ENCODE assay signal across 14 cellular contexts in genomic region chr10:94066411-94066810, GRCh38.
DNase-seq lines count a peak whose midpoint lies in the region; ATAC-seq, FAIRE-seq and TF ChIP-seq lines count a peak whose summit lies in the region.
"Had no signal": no experiment of that assay in that cellular context is flagged by ENCODE, and none has a peak within 500 bp of the region (broad histone marks: within the 10 kb centered on the region; RNA-seq: fewer than 3 reads in every experiment).

No MANE protein-coding gene starts in this region.

- no peaks in the 10 kb centered on the region for H3K36me3 ChIP-seq in bronchial epithelial cell (ENCODE audit: control insufficient read depth, insufficient read depth, low read length)
- H3K36me3 ChIP-seq: esophagus squamous epithelium, upper lobe of left lung had no signal

- in situ Hi-C loops in Caki2 (cut with HindIII; ENCODE audit: low pct_unique_long_range_greater_than_20kb, low sequenced_read_pairs): no loop called here

- no peak for ATAC-seq in HG03280 (IDR thresholded peaks at IDR 0.05; ENCODE audit: unreplicated experiment)
- ATAC-seq in GM18858 (IDR thresholded peaks at IDR 0.05; ENCODE audit: unreplicated experiment): no peak

- H3K27me3 ChIP-seq in bronchial epithelial cell (ENCODE audit: control insufficient read depth, insufficient read depth, low read length): peaks cover 2% of the 10 kb centered on the region
- H3K27me3 ChIP-seq: upper lobe of left lung had no signal

- H3K4me3 ChIP-seq in bronchial epithelial cell (ENCODE audit: low read depth, low read length): no peak overlapping the region
- H3K4me3 ChIP-seq: esophagus squamous epithelium, upper lobe of left lung had no signal

- peak; percentile 22 for DNase-seq in Caki2 (ENCODE audit: low read depth)
- DNase-seq in Kasumi-1 (lab: John Stamatoyannopoulos, UW): peak; percentile 50 to 56
- DNase-seq in bronchial epithelial cell (ENCODE audit: low read depth): peak; percentile 31
- peak; percentile 12 for DNase-seq in kidney glomerular epithelial cell (lab: John Stamatoyannopoulos, UW)
- DNase-seq in stimulated activated naive CD4-positive, alpha-beta T cell treated with Interleukin-2 at 50 U/mL for 16 hours (lab: John Stamatoyannopoulos, UW): no peak
- DNase-seq in NCI-H1930 (lab: John Stamatoyannopoulos, UW): no peak
- DNase-seq: activated B cell treated with CpG ODN at 0.5 μM for 24 hours; Calu3; esophagus squamous epithelium; KG1; NK-92 treated with Interleukin-12 subunit alpha and Interleukin-12 subunit beta, amount 100 ng/mL, for 24 hours; upper lobe of left lung had no signal

- no peak for FAIRE-seq in bronchial epithelial cell (lab: Jason Lieb, UNC)

- TF ChIP-seq CTCF in bronchial epithelial cell (IDR thresholded peaks at IDR 0.05; ENCODE audit: insufficient read depth, low read length, severe bottlenecking): no peak

Comparison
In these comparisons a context has a peak if more than half of its experiments do, and no peak if none do; other contexts are left out.
1. DNase-seq: peak in Caki2 (single experiment), Kasumi-1 (2 of 2), bronchial epithelial cell (single experiment) and kidney glomerular epithelial cell (single experiment); none in stimulated activated naive CD4-positive, alpha-beta T cell treated with Interleukin-2 at 50 U/mL for 16 hours (single experiment) and NCI-H1930 (0 of 2).